Comparison of ENCODE assay signal across 21 cellular contexts in the genomic region with DNA sequence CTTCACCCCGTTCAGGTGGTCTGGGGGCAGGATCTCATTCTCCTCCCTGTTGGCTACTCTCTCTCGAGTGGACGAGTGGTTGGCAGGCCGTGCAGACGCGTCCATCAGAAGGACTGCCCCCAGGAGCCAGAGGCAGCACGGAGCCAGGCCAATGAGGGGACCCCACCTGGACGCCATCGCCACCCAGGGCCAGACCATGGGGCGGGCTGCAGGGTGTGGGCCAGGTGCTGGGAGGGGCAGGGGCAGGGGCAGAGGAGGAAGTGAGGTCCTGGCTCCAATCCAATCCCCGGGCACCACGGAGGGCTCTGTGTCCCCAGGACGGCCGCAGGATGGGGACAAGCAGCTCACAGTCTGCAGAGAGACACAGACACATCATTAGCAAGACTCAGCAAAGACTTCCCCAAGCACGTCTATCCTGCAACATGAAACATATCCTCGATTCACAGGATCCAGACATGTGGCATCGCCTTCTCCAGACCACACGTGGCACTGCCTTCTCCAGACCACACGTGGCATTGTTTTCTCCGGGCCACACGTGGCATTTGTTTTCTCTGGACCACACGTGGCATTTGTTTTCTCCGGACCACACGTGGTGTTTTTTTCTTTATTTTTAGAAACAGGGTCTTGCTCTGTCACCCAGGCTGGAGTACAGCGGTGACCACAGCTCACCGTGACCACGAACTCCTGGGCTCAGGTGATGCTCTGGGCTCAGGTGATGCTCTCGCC. TPM values are rescaled to one million over a fixed set of nuclear protein-coding genes. Genes with fewer than 3 reads are reported as not detected.
DNase-seq lines count a peak whose midpoint lies in the region; ATAC-seq, FAIRE-seq and TF ChIP-seq lines count a peak whose summit lies in the region.
"Had no signal": no experiment of that assay in that cellular context is flagged by ENCODE, and none has a peak within 500 bp of the region (broad histone marks: within the 10 kb centered on the region; RNA-seq: fewer than 3 reads in every experiment).

No MANE protein-coding gene starts in this region.

- H3K4me1 ChIP-seq in GM12878 (ENCODE audit: control insufficient read depth, insufficient read depth, low read length) = peaks cover 4% of the 10 kb centered on the region
- H3K4me1 ChIP-seq: BE2C had no signal

- no peak for TF ChIP-seq POLR2A in GM12878 (IDR thresholded peaks at IDR 0.05; ENCODE audit: low read depth, low read length)

- no peak overlapping the region for H3K4me3 Mint-ChIP-seq in activated T-cell treated with anti-CD3 and anti-CD28 coated beads, Interleukin-2, amount 50 U/mL, for 24 hours
- no peak overlapping the region for H3K4me3 Mint-ChIP-seq in activated T-cell treated with anti-CD3 and anti-CD28 coated beads, Interleukin-2, amount 50 U/mL, for 72 hours

- no peak for ATAC-seq in activated T-cell treated with anti-CD3 and anti-CD28 coated beads, Interleukin-2, amount 50 U/mL, for 72 hours (replicated peaks in 1 of 2)
- ATAC-seq in GM12878 (no peak), HG03175 (IDR thresholded peaks at IDR 0.05; ENCODE audit: unreplicated experiment) (no peak)
- ATAC-seq: CD8-positive, alpha-beta T cell; Panc1; Right ventricle myocardium inferior had no signal

- peaks cover 4 to 28% of the 10 kb centered on the region in 2 experiments; a peak in 3 of 4 replicates for H3K36me3 ChIP-seq in GM12878 (ENCODE audit: control insufficient read depth in 2 of 2, insufficient read depth in 2 of 2, low read length in 1 of 2)

- DNase-seq in activated T-cell treated with anti-CD3 and anti-CD28 coated beads, Interleukin-2, amount 50 U/mL, for 24 hours = no peak
- no peak for DNase-seq in activated T-cell treated with anti-CD3 and anti-CD28 coated beads, Interleukin-2, amount 50 U/mL, for 72 hours
- no peak for DNase-seq in GM12878 (ENCODE audit: low read depth, low spot score)
- DNase-seq in SKM-1 (lab: John Stamatoyannopoulos, UW; ENCODE audit: unreplicated experiment) = no peak
- no peak for DNase-seq in NCI-H526 (lab: John Stamatoyannopoulos, UW)
- DNase-seq: BE2C; CD8-positive, alpha-beta T cell; DMS79; KG1; NCI-H1436 treated with DMSO at 0.1 percent for 48 hours; NCI-H2029 treated with DMSO at 0.1 percent for 48 hours; NCI-H2171 treated with DMSO at 0.1 percent for 48 hours; NCI-H446 treated with DMSO at 0.1 percent for 48 hours; NCI-H748 treated with DMSO at 0.1 percent for 48 hours had no signal

- SMC1A ChIA-PET in GM12878 (lab: Charles Lee; ENCODE audit: uncharacterized antibody, unreplicated experiment) = no interaction called here

- no peak for FAIRE-seq in GM12878 (lab: Jason Lieb, UNC)
- FAIRE-seq: D721Med, G401.6 had no signal

- in situ Hi-C loops in GM12878 (cut with MboI) = no loop called here

- H2AFZ ChIP-seq in GM12878 (ENCODE audit: control insufficient read depth, low read depth, low read length) = no peak overlapping the region

- peaks cover 50% of the 10 kb centered on the region for H3K79me2 ChIP-seq in GM12878 (ENCODE audit: control insufficient read depth, insufficient read depth, low read length)

- no peaks in the 10 kb centered on the region for H3K9me3 Mint-ChIP-seq in activated T-cell treated with anti-CD3 and anti-CD28 coated beads, Interleukin-2, amount 50 U/mL, for 24 hours
- peaks cover 0 to 1% of the 10 kb centered on the region in 2 donors for H3K9me3 Mint-ChIP-seq in activated T-cell treated with anti-CD3 and anti-CD28 coated beads, Interleukin-2, amount 50 U/mL, for 72 hours
- H3K9me3 Mint-ChIP-seq: CD8-positive, alpha-beta T cell had no signal

- H3K4me3 ChIP-seq in GM12878 = no peak overlapping the region

- CTCF ChIA-PET in GM12878 (lab: Yijun Ruan, JAX) = interaction anchor here (1.0 kb wide), 1 partner anchor 22 kb away, joined by 3 read pairs; no protein-coding TSS in a partner anchor

- RAD21 ChIA-PET in GM12878 (lab: Charles Lee; ENCODE audit: unreplicated experiment) = no interaction called here

- H3K27me3 Mint-ChIP-seq in activated T-cell treated with anti-CD3 and anti-CD28 coated beads, Interleukin-2, amount 50 U/mL, for 24 hours = no peaks in the 10 kb centered on the region
- H3K27me3 Mint-ChIP-seq in activated T-cell treated with anti-CD3 and anti-CD28 coated beads, Interleukin-2, amount 50 U/mL, for 72 hours (ENCODE audit: low read depth) = no peaks in the 10 kb centered on the region

- intact Hi-C loops in GM12878 (cut with micrococcal nuclease; ENCODE audit: unreplicated experiment) = no loop called here

- no peak for TF ChIP-seq EP300 in GM12878 (IDR thresholded peaks at IDR 0.05; ENCODE audit: borderline replicate concordance in 1 of 2, control insufficient read depth in 1 of 2, low read depth in 2 of 2, low read length in 2 of 2)

- POLR2A ChIA-PET in GM12878 (lab: Charles Lee) = interaction anchor here (1.0 kb wide), 1 partner anchor 13 kb away, joined by 3 read pairs; no protein-coding TSS in a partner anchor

- peaks cover 36% of the 10 kb centered on the region for H3K4me1 Mint-ChIP-seq in activated T-cell treated with anti-CD3 and anti-CD28 coated beads, Interleukin-2, amount 50 U/mL, for 24 hours (ENCODE audit: low read depth)
- peaks cover 32% of the 10 kb centered on the region for H3K4me1 Mint-ChIP-seq in activated T-cell treated with anti-CD3 and anti-CD28 coated beads, Interleukin-2, amount 50 U/mL, for 72 hours (ENCODE audit: low read depth)

- TF ChIP-seq RAD21 in GM12878 (IDR thresholded peaks at IDR 0.05; ENCODE audit: insufficient read depth, low read depth, low read length) = no peak

- H3K4me2 ChIP-seq in GM12878 (ENCODE audit: control insufficient read depth, insufficient read depth) = no peak overlapping the region; the same call in 1 of the 2 replicates

- no peak for TF ChIP-seq CTCF in GM12878 (IDR thresholded peaks at IDR 0.05 in 2 of 3, conservative IDR thresholded peaks at IDR 0.05 in 1 of 3; ENCODE audit: control insufficient read depth in 2 of 3, extremely low read depth in 1 of 3, insufficient read depth in 1 of 3, low read depth in 3 of 3, low read length in 3 of 3)

- no peak overlapping the region for H3K27ac ChIP-seq in GM12878 (ENCODE audit: control insufficient read depth, insufficient read depth)
- H3K27ac ChIP-seq: 22Rv1 had no signal

- H4K20me1 ChIP-seq in GM12878 (ENCODE audit: control insufficient read depth, insufficient read depth) = no peaks in the 10 kb centered on the region

- H3K36me3 Mint-ChIP-seq in activated T-cell treated with anti-CD3 and anti-CD28 coated beads, Interleukin-2, amount 50 U/mL, for 24 hours (ENCODE audit: low read depth) = peaks cover 73% of the 10 kb centered on the region
- peaks cover 12 to 26% of the 10 kb centered on the region in 2 donors for H3K36me3 Mint-ChIP-seq in activated T-cell treated with anti-CD3 and anti-CD28 coated beads, Interleukin-2, amount 50 U/mL, for 72 hours (ENCODE audit: insufficient read depth in 2 of 2)

- H3K27ac Mint-ChIP-seq in activated T-cell treated with anti-CD3 and anti-CD28 coated beads, Interleukin-2, amount 50 U/mL, for 24 hours = peak overlapping the region; percentile 40
- H3K27ac Mint-ChIP-seq in activated T-cell treated with anti-CD3 and anti-CD28 coated beads, Interleukin-2, amount 50 U/mL, for 72 hours = no peak overlapping the region
- H3K27ac Mint-ChIP-seq: CD8-positive, alpha-beta T cell had no signal

- no peaks in the 10 kb centered on the region for H3K27me3 ChIP-seq in GM12878 (replicated peaks in 1 of 2; ENCODE audit: control insufficient read depth in 2 of 2, insufficient read depth in 2 of 2, low read length in 1 of 2)
- H3K27me3 ChIP-seq: BE2C had no signal

- H3K9ac ChIP-seq in GM12878 (ENCODE audit: control insufficient read depth, insufficient read depth, low read length) = no peak overlapping the region

- no TSS peak for BruUV-seq in GM12878 (replicated peaks; lab: Mats Ljungman, UMichigan)

- H3K9me3 ChIP-seq in GM12878 (replicated peaks; ENCODE audit: control insufficient read depth, insufficient read depth, low read length) = no peaks in the 10 kb centered on the region; the same call in 2 of the 3 replicates

- WGBS in GM12878 (ENCODE audit: insufficient coverage, insufficient replicate concordance, low lambda C conversion rate, missing lambda C conversion rate) = 98% methylated on average over 28 of the region's 28 CpGs

RNA-seq across cellular contexts. Expression of gene SDF4, which starts 3.0 kb away (rescaled TPM):
- 100 to 1,000 TPM; 188 to 348 TPM for total RNA-seq in activated T-cell treated with anti-CD3 and anti-CD28 coated beads, Interleukin-2, amount 50 U/mL, for 72 hours
- total RNA-seq in GM12878 (2013; cell fraction: nucleolus; rRNA removed) = 53.9 and 54.1 TPM in 2 replicates
- total RNA-seq in GM12878 (2014; rRNA removed) = 43.1 and 48.7 TPM in 2 replicates
- total RNA-seq in GM12878 (2014; rRNA removed; fragmentation: Illumina TruSeq; extraction: Trizol) = 25.8 and 31.8 TPM in 2 replicates
- 92.2 and 97.2 TPM in 2 replicates for total RNA-seq in GM12878 (2021)
- polyA plus RNA-seq in GM12878 (2011; ENCODE audit: low read depth) = 16.2 TPM
- 16.4 and 28.8 TPM in 2 replicates for polyA plus RNA-seq in GM12878 (2011; rRNA removed)
- 30.5 and 38.1 TPM in 2 replicates for polyA plus RNA-seq in GM12878 (2011; cell fraction: cytosol; rRNA removed)
- polyA plus RNA-seq in GM12878 (2011; cell fraction: nucleus; rRNA removed) = 93.2 and 136 TPM in 2 replicates
- 57.3 and 60.4 TPM in 2 replicates for polyA plus RNA-seq in GM12878 (2012)
- polyA plus RNA-seq in GM12878 (2014; fragmentation: Illumina TruSeq; extraction: Trizol) = 5.9 and 27.2 TPM in 2 replicates
- 1 to 10 TPM in 1 of 2 experiments, under 1 TPM in 1; 0.44 to 2.0 TPM for polyA plus RNA-seq in GM12878 (2014; fragmentation: Nextera tagmentation; extraction: Ambion mirVana)
- 51.5 and 65.0 TPM in 2 replicates for polyA plus RNA-seq in GM12878 (2014; rRNA removed)
- 10 to 100 TPM; 78.5 to 87.8 TPM for polyA plus RNA-seq in GM12878 (2016; fragmentation: Nextera tagmentation; extraction: Ambion mirVana)
- polyA minus RNA-seq in GM12878 (2011; rRNA and poly(A)+ RNA removed) = 24.1 and 24.7 TPM in 2 replicates
- polyA minus RNA-seq in GM12878 (2011; cell fraction: cytosol; rRNA and poly(A)+ RNA removed) = 15.0 and 18.9 TPM in 2 replicates
- polyA minus RNA-seq in GM12878 (2011; cell fraction: nucleus; rRNA and poly(A)+ RNA removed) = 27.2 and 42.8 TPM in 2 replicates

RNA-seq across cellular contexts. Expression of gene B3GALT6, which starts 3.3 kb away (rescaled TPM):
- 10 to 100 TPM; 13.1 to 13.6 TPM for total RNA-seq in activated T-cell treated with anti-CD3 and anti-CD28 coated beads, Interleukin-2, amount 50 U/mL, for 72 hours
- 13.9 and 14.3 TPM in 2 replicates for total RNA-seq in GM12878 (2013; cell fraction: nucleolus; rRNA removed)
- total RNA-seq in GM12878 (2014; rRNA removed) = 18.3 and 20.8 TPM in 2 replicates
- total RNA-seq in GM12878 (2014; rRNA removed; fragmentation: Illumina TruSeq; extraction: Trizol) = 6.7 and 7.8 TPM in 2 replicates
- 18.7 and 20.6 TPM in 2 replicates for total RNA-seq in GM12878 (2021)
- polyA plus RNA-seq in GM12878 (2011; ENCODE audit: low read depth) = 2.2 TPM
- polyA plus RNA-seq in GM12878 (2011; rRNA removed) = 1.5 and 2.2 TPM in 2 replicates
- 2.8 and 4.3 TPM in 2 replicates for polyA plus RNA-seq in GM12878 (2011; cell fraction: cytosol; rRNA removed)
- 5.4 and 7.7 TPM in 2 replicates for polyA plus RNA-seq in GM12878 (2011; cell fraction: nucleus; rRNA removed)
- polyA plus RNA-seq in GM12878 (2012) = 5.4 and 6.2 TPM in 2 replicates
- polyA plus RNA-seq in GM12878 (2014; fragmentation: Illumina TruSeq; extraction: Trizol) = 5.8 and 6.8 TPM in 2 replicates
- polyA plus RNA-seq in GM12878 (2014; fragmentation: Nextera tagmentation; extraction: Ambion mirVana) = 1 to 10 TPM in 1 of 2 experiments, under 1 TPM in 1; 0.53 to 1.6 TPM
- polyA plus RNA-seq in GM12878 (2014; rRNA removed) = 14.2 and 17.1 TPM in 2 replicates
- 1 to 10 TPM; 1.1 to 1.6 TPM for polyA plus RNA-seq in GM12878 (2016; fragmentation: Nextera tagmentation; extraction: Ambion mirVana)
- polyA minus RNA-seq in GM12878 (2011; rRNA and poly(A)+ RNA removed) = 2.4 and 2.9 TPM in 2 replicates
- 1.2 and 2.7 TPM in 2 replicates for polyA minus RNA-seq in GM12878 (2011; cell fraction: cytosol; rRNA and poly(A)+ RNA removed)
- polyA minus RNA-seq in GM12878 (2011; cell fraction: nucleus; rRNA and poly(A)+ RNA removed) = 12.7 and 22.7 TPM in 2 replicates

RNA-seq across cellular contexts. Expression of gene TNFRSF4, which starts 14.8 kb away (rescaled TPM):
- total RNA-seq in activated T-cell treated with anti-CD3 and anti-CD28 coated beads, Interleukin-2, amount 50 U/mL, for 72 hours = 100 to 1,000 TPM; 268 to 588 TPM
- 8.5 and 8.7 TPM in 2 replicates for total RNA-seq in GM12878 (2013; cell fraction: nucleolus; rRNA removed)
- total RNA-seq in GM12878 (2014; rRNA removed) = 6.2 and 6.9 TPM in 2 replicates
- 0.51 and 0.67 TPM in 2 replicates for total RNA-seq in GM12878 (2014; rRNA removed; fragmentation: Illumina TruSeq; extraction: Trizol)
- 6.1 and 6.5 TPM in 2 replicates for total RNA-seq in GM12878 (2021)
- polyA plus RNA-seq in GM12878 (2011; ENCODE audit: low read depth) = 0.39 TPM
- polyA plus RNA-seq in GM12878 (2011; rRNA removed) = 0.33 TPM in 1 of 2 replicates, not detected in the other
- 0.37 and 0.75 TPM in 2 replicates for polyA plus RNA-seq in GM12878 (2011; cell fraction: cytosol; rRNA removed)
- 1.3 and 1.6 TPM in 2 replicates for polyA plus RNA-seq in GM12878 (2011; cell fraction: nucleus; rRNA removed)
- 3.1 and 3.3 TPM in 2 replicates for polyA plus RNA-seq in GM12878 (2012)
- polyA plus RNA-seq in GM12878 (2014; fragmentation: Illumina TruSeq; extraction: Trizol) = 0.24 TPM in 1 of 2 replicates, not detected in the other
- polyA plus RNA-seq in GM12878 (2014; fragmentation: Nextera tagmentation; extraction: Ambion mirVana) = under 1 TPM in 1 of 2 experiments, not detected in 1; 0.05 TPM
- polyA plus RNA-seq in GM12878 (2014; rRNA removed) = 6.5 and 7.3 TPM in 2 replicates
- polyA plus RNA-seq in GM12878 (2016; fragmentation: Nextera tagmentation; extraction: Ambion mirVana) = 1 to 10 TPM; 2.5 to 2.8 TPM
- polyA minus RNA-seq in GM12878 (2011; rRNA and poly(A)+ RNA removed) = not detected in 2 replicates
- not detected in 2 replicates for polyA minus RNA-seq in GM12878 (2011; cell fraction: cytosol; rRNA and poly(A)+ RNA removed)
- polyA minus RNA-seq in GM12878 (2011; cell fraction: nucleus; rRNA and poly(A)+ RNA removed) = 0.24 and 0.67 TPM in 2 replicates
- total RNA-seq: M059J had no signal

RNA-seq across cellular contexts. Expression of gene C1QTNF12, which starts 17.8 kb away (rescaled TPM):
- 10 to 100 TPM in 1 of 2 donors, 1 to 10 TPM in 1; 8.1 to 14.2 TPM for total RNA-seq in activated T-cell treated with anti-CD3 and anti-CD28 coated beads, Interleukin-2, amount 50 U/mL, for 72 hours
- total RNA-seq in GM12878 (2013; cell fraction: nucleolus; rRNA removed) = 1.3 and 1.4 TPM in 2 replicates
- total RNA-seq in GM12878 (2014; rRNA removed) = 0.17 and 0.76 TPM in 2 replicates
- total RNA-seq in GM12878 (2014; rRNA removed; fragmentation: Illumina TruSeq; extraction: Trizol) = 0.37 TPM in 1 of 2 replicates, not detected in the other
- total RNA-seq in GM12878 (2021) = 0.96 and 1.0 TPM in 2 replicates
- polyA plus RNA-seq in GM12878 (2011; ENCODE audit: low read depth) = 1.9 TPM
- polyA plus RNA-seq in GM12878 (2011; rRNA removed) = not detected in 2 replicates
- polyA plus RNA-seq in GM12878 (2011; cell fraction: cytosol; rRNA removed) = 0.22 and 0.48 TPM in 2 replicates
- polyA plus RNA-seq in GM12878 (2011; cell fraction: nucleus; rRNA removed) = 4.2 and 6.9 TPM in 2 replicates
- 3.7 and 4.4 TPM in 2 replicates for polyA plus RNA-seq in GM12878 (2012)
- not detected in 2 replicates for polyA plus RNA-seq in GM12878 (2014; fragmentation: Illumina TruSeq; extraction: Trizol)
- polyA plus RNA-seq in GM12878 (2014; fragmentation: Nextera tagmentation; extraction: Ambion mirVana) = under 1 TPM in 1 of 2 experiments, not detected in 1; 0.31 TPM
- 0.50 and 0.84 TPM in 2 replicates for polyA plus RNA-seq in GM12878 (2014; rRNA removed)
- polyA plus RNA-seq in GM12878 (2016; fragmentation: Nextera tagmentation; extraction: Ambion mirVana) = under 1 TPM in 1 of 2 experiments, not detected in 1; 0.20 TPM
- polyA minus RNA-seq in GM12878 (2011; rRNA and poly(A)+ RNA removed) = 0.52 TPM in 1 of 2 replicates, not detected in the other
- polyA minus RNA-seq in GM12878 (2011; cell fraction: cytosol; rRNA and poly(A)+ RNA removed) = not detected in 2 replicates
- polyA minus RNA-seq in GM12878 (2011; cell fraction: nucleus; rRNA and poly(A)+ RNA removed) = 1.1 and 1.8 TPM in 2 replicates
- total RNA-seq: M059J had no signal

RNA-seq across cellular contexts. Expression of gene TNFRSF18, which starts 22.4 kb away (rescaled TPM):
- total RNA-seq in activated T-cell treated with anti-CD3 and anti-CD28 coated beads, Interleukin-2, amount 50 U/mL, for 72 hours = 100 to 1,000 TPM; 245 to 324 TPM
- 10.6 and 12.0 TPM in 2 replicates for total RNA-seq in GM12878 (2013; cell fraction: nucleolus; rRNA removed)
- total RNA-seq in GM12878 (2014; rRNA removed) (4.6 and 4.8 TPM in 2 replicates), GM12878 (2014; rRNA removed; fragmentation: Illumina TruSeq; extraction: Trizol) (0.37 and 0.72 TPM in 2 replicates), GM12878 (2021) (6.1 and 6.3 TPM in 2 replicates)
- 1.9 TPM for polyA plus RNA-seq in GM12878 (2011; ENCODE audit: low read depth)
- polyA plus RNA-seq in GM12878 (2011; rRNA removed) (2.0 and 4.5 TPM in 2 replicates), GM12878 (2014; fragmentation: Illumina TruSeq; extraction: Trizol) (0.53 TPM in 1 of 2 replicates, not detected in the other), GM12878 (2014; fragmentation: Nextera tagmentation; extraction: Ambion mirVana) (under 1 TPM in 1 of 2 experiments, not detected in 1; 0.18 TPM), GM12878 (2014; rRNA removed) (7.0 and 7.5 TPM in 2 replicates), GM12878 (2016; fragmentation: Nextera tagmentation; extraction: Ambion mirVana) (1 to 10 TPM; 1.3 to 1.5 TPM)
- polyA plus RNA-seq in GM12878 (2011; cell fraction: cytosol; rRNA removed) = 8.1 and 12.6 TPM in 2 replicates
- 21.6 and 27.6 TPM in 2 replicates for polyA plus RNA-seq in GM12878 (2011; cell fraction: nucleus; rRNA removed)
- polyA plus RNA-seq in GM12878 (2012) = 5.4 and 5.5 TPM in 2 replicates
- polyA minus RNA-seq in GM12878 (2011; rRNA and poly(A)+ RNA removed) = 1.2 and 5.0 TPM in 2 replicates
- polyA minus RNA-seq in GM12878 (2011; cell fraction: cytosol; rRNA and poly(A)+ RNA removed) = 1.4 and 4.8 TPM in 2 replicates
- polyA minus RNA-seq in GM12878 (2011; cell fraction: nucleus; rRNA and poly(A)+ RNA removed) = 1.7 and 2.2 TPM in 2 replicates
- total RNA-seq: M059J, Right ventricle myocardium inferior had no signal

Comparison
In these comparisons a context has a peak if more than half of its experiments do, and no peak if none do; other contexts are left out.
1. RNA of gene TNFRSF4, which starts 14.8 kb away (total RNA-seq): 268 to 588 TPM in activated T-cell treated with anti-CD3 and anti-CD28 coated beads, Interleukin-2, amount 50 U/mL, for 72 hours; 0.51 to 8.7 TPM in GM12878; every median in the first group is over 10 times any median in the second.